Comparison of ENCODE assay signal across 8 cellular contexts in the genomic region with DNA sequence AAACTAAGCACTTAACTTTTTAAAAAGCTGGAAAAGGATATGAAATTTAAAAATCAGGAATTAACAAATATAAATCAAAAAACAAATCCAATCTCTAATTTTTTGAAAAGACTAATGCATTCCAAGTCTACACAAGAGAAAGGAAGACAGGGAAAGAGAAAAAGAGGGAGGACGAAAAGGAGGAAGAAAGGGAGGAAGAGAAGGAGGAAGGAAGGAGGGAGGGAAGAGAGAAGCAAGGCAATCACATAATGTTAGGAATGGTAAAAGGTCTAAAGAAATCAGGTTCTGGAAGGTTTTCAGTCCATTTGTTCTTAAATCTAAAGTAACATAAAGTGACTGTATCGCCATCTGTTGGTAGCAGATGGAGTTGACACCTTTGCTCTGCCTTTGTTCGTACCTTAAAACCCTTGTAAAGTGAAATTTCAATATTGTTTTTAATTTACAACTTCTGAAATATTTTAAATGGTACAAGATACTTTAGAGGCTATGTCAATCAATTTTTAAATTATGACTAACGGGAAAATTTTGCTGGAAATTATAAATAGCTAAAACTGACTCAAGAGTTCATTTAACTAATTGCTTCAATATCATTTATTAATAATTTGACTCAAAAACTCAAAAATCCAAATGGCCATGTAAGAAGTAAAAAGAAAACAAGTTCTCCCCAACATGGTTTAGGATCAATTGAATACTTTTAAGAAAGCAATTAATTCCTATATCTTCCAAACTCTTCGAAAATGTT. TPM values are rescaled to one million over a fixed set of nuclear protein-coding genes. Genes with fewer than 3 reads are reported as not detected.
DNase-seq lines count a peak whose midpoint lies in the region; ATAC-seq, FAIRE-seq and TF ChIP-seq lines count a peak whose summit lies in the region.

No MANE protein-coding gene starts in this region.

- no CpG with 5 or more reads among the region's 5 CpGs for WGBS in H9 (ENCODE audit: extremely low coverage, insufficient read length, low lambda C conversion rate)
- no CpG with 5 or more reads among the region's 5 CpGs for WGBS in mesendoderm (ENCODE audit: extremely low coverage, insufficient coverage, low lambda C conversion rate)

- H2BK12ac ChIP-seq in H9 (ENCODE audit: insufficient read length, low read depth, low read length), result no peak overlapping the region

- no peaks in the 10 kb centered on the region for H3K36me3 Mint-ChIP-seq in H9 (ENCODE audit: insufficient read depth in 1 of 3, low read depth in 3 of 3)

- FAIRE-seq in bronchial epithelial cell (lab: Jason Lieb, UNC), result peak; percentile 60

- no peak for ATAC-seq in GM21825 (IDR thresholded peaks at IDR 0.05; ENCODE audit: unreplicated experiment)
- ATAC-seq in GM19463 (IDR thresholded peaks at IDR 0.05; ENCODE audit: unreplicated experiment), result no peak

- H3K14ac ChIP-seq in H9 (ENCODE audit: insufficient read depth, low read length), result no peak overlapping the region

- no peak overlapping the region for H4K5ac ChIP-seq in H9 (ENCODE audit: insufficient read length, low read depth, low read length)
- H4K5ac ChIP-seq in mesendoderm (ENCODE audit: low read length), result no peak overlapping the region

- H3K4me3 ChIP-seq in bronchial epithelial cell (ENCODE audit: low read depth, low read length), result no peak overlapping the region
- no peak overlapping the region for H3K4me3 ChIP-seq in mesendoderm (ENCODE audit: low read length)

- H2BK20ac ChIP-seq in H9 (ENCODE audit: low read depth, low read length, poor library complexity, severe bottlenecking), result no peak overlapping the region

- no peak overlapping the region for H4K8ac ChIP-seq in H9 (replicated peaks; ENCODE audit: insufficient read length, low read depth, low read length)
- H4K8ac ChIP-seq in mesendoderm (ENCODE audit: low read depth, low read length), result no peak overlapping the region

- no peak overlapping the region for H3K56ac ChIP-seq in H9 (ENCODE audit: insufficient read length, low read depth, low read length)
- H3K56ac ChIP-seq in mesendoderm (ENCODE audit: low read length), result no peak overlapping the region

- peak; percentile 33 for DNase-seq in D341Med (ENCODE audit: low spot score)
- DNase-seq in H9, result no peak
- DNase-seq in OCI-M1 (lab: John Stamatoyannopoulos, UW), result peak; percentile 68
- DNase-seq in bronchial epithelial cell (ENCODE audit: low read depth), result peak; percentile 68
- DNase-seq in mesendoderm, result peak; percentile 67
- DNase-seq in NCI-H774 (lab: John Stamatoyannopoulos, UW), result no peak

- H3K36me3 ChIP-seq in bronchial epithelial cell (ENCODE audit: control insufficient read depth, insufficient read depth, low read length), result no peaks in the 10 kb centered on the region
- H3K36me3 ChIP-seq in mesendoderm (ENCODE audit: control insufficient read depth, insufficient read depth, low read length), result no peaks in the 10 kb centered on the region

- H3K27me3 ChIP-seq in H9 (ENCODE audit: insufficient read depth, low read length) (no peaks in the 10 kb centered on the region), bronchial epithelial cell (ENCODE audit: control insufficient read depth, insufficient read depth, low read length) (no peaks in the 10 kb centered on the region), mesendoderm (ENCODE audit: insufficient read depth, low read length, poor library complexity) (no peaks in the 10 kb centered on the region)

- peaks cover 13% of the 10 kb centered on the region for H3K27me3 Mint-ChIP-seq in H9 (ENCODE audit: low read depth)

- no peaks in the 10 kb centered on the region for H3K23me2 ChIP-seq in H9 (ENCODE audit: insufficient read length, low read depth, low read length, poor library complexity, severe bottlenecking)

- no peak overlapping the region for H3K4me3 Mint-ChIP-seq in H9

- no peaks in the 10 kb centered on the region for H3K4me1 ChIP-seq in H9 (ENCODE audit: insufficient read depth, low read length)
- no peaks in the 10 kb centered on the region for H3K4me1 ChIP-seq in mesendoderm (ENCODE audit: control insufficient read depth, low read depth, low read length)

- no peak overlapping the region for H3K27ac Mint-ChIP-seq in H9

- no peak overlapping the region for H3K9ac ChIP-seq in H9 (ENCODE audit: extremely low read depth, insufficient read length, low read length)
- H3K9ac ChIP-seq in mesendoderm (ENCODE audit: low read length), result no peak overlapping the region

- H2BK120ac ChIP-seq in H9 (ENCODE audit: low read depth, low read length, poor library complexity, severe bottlenecking) (no peak overlapping the region), mesendoderm (ENCODE audit: low read depth, low read length) (no peak overlapping the region)

- H3K18ac ChIP-seq in H9 (ENCODE audit: insufficient read length, low read depth, low read length) (no peak overlapping the region), mesendoderm (ENCODE audit: low read length) (no peak overlapping the region)

- no peaks in the 10 kb centered on the region for H4K20me1 ChIP-seq in H9 (ENCODE audit: control insufficient read depth, insufficient read depth, insufficient read length)

- no peak overlapping the region for H4K91ac ChIP-seq in H9 (ENCODE audit: insufficient read length, low read depth, low read length)

- peak overlapping the region; percentile 73 for H2AFZ ChIP-seq in H9 (ENCODE audit: low read length)

- H3K79me1 ChIP-seq in H9 (ENCODE audit: insufficient read depth, low read depth, low read length, poor library complexity, severe bottlenecking), result no peaks in the 10 kb centered on the region
- H3K79me1 ChIP-seq in mesendoderm (ENCODE audit: low read length), result no peaks in the 10 kb centered on the region

- H2BK5ac ChIP-seq in H9 (ENCODE audit: insufficient read length, low read length) (no peak overlapping the region), mesendoderm (ENCODE audit: low read length) (no peak overlapping the region)

- no peak overlapping the region for H3T11ph ChIP-seq in H9 (ENCODE audit: low read length)

- H3K23ac ChIP-seq in H9 (ENCODE audit: insufficient read length, low read depth, low read length) (no peak overlapping the region), mesendoderm (ENCODE audit: low read length) (no peak overlapping the region)

- no peak overlapping the region for H3K27ac ChIP-seq in H9 (ENCODE audit: insufficient read length, low read depth, low read length)
- no peak overlapping the region for H3K27ac ChIP-seq in mesendoderm (ENCODE audit: low read depth, low read length)

- no peaks in the 10 kb centered on the region for H3K9me3 ChIP-seq in H9 (ENCODE audit: control insufficient read depth, low read depth, low read length)

- H2AK5ac ChIP-seq in H9 (ENCODE audit: insufficient read length, low read length) (no peak overlapping the region), mesendoderm (ENCODE audit: low read length) (no peak overlapping the region)

- no peaks in the 10 kb centered on the region for H3K4me1 Mint-ChIP-seq in H9

- TF ChIP-seq CTCF in H9 (conservative IDR thresholded peaks at IDR 0.05) (peak; percentile 88), bronchial epithelial cell (IDR thresholded peaks at IDR 0.05; ENCODE audit: insufficient read depth, low read length, severe bottlenecking) (peak; percentile 72)

- no peaks in the 10 kb centered on the region for H3K79me2 ChIP-seq in H9 (ENCODE audit: insufficient read depth, low read length)
- no peaks in the 10 kb centered on the region for H3K79me2 ChIP-seq in mesendoderm (ENCODE audit: control insufficient read depth, insufficient read depth, low read length)

- H3K4ac ChIP-seq in H9 (ENCODE audit: low read depth, low read length) (no peak overlapping the region), mesendoderm (ENCODE audit: low read depth, low read length) (no peak overlapping the region)

- no peak overlapping the region for H2BK15ac ChIP-seq in H9 (ENCODE audit: low read depth, low read length)
- no peak overlapping the region for H2BK15ac ChIP-seq in mesendoderm (replicated peaks; ENCODE audit: low read depth)

- no peak overlapping the region for H3K4me2 ChIP-seq in H9 (ENCODE audit: insufficient read depth, insufficient read length, low read length)
- no peak overlapping the region for H3K4me2 ChIP-seq in mesendoderm (ENCODE audit: low read length)

- no peaks in the 10 kb centered on the region; a peak in 1 of 5 replicates for H3K9me3 Mint-ChIP-seq in H9

RNA-seq across cellular contexts. Expression of a gene that starts 20.4 kb away (rescaled TPM):
- total RNA-seq in H9 (2021) (4.2 and 5.4 TPM in 2 replicates), bronchial epithelial cell (1.1 and 1.4 TPM in 2 replicates)
- polyA plus RNA-seq in mesendoderm (2013, experiment 1 of 2), result 1.4 TPM
- 1.2 TPM for polyA plus RNA-seq in mesendoderm (2013, experiment 2 of 2)

Comparison
In these comparisons a context has a peak if more than half of its experiments do, and no peak if none do; other contexts are left out.
1. DNase-seq: peak in D341Med (single experiment), OCI-M1 (single experiment), bronchial epithelial cell (single experiment) and mesendoderm (single experiment); none in H9 (single experiment) and NCI-H774 (single experiment).